In the genomic region with DNA sequence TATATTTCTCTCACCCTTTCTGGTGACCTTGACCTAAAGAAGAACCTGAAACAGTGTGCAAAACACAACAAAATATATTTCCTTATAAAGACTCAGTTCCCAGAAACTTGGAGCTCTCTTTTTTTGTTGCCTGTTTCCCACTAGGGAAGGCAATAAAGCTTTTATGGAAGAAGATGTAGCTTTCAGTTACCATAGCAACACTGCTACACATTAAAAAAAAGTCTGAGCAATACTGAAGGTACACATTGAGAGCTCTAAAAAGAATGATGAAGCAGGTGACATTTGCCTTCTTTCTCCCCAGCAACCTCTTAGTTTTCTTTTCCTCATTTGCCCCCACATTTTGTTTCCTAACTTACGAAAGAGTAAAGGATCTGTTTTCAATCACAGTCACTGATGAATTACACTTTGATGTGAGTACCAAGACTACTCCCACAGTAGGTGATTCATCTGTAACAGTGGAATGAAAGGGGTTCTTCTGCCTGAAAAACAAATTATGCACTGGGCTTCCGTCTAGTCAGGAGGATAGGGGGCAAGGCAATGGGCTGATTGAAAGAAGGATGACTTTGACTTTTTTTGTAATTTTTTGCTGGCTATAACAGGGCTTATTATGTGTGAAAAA, we compare ENCODE assay signal across 20 cellular contexts. TPM values are rescaled to one million over a fixed set of nuclear protein-coding genes. Genes with fewer than 3 reads are reported as not detected.
DNase-seq lines count a peak whose midpoint lies in the region; ATAC-seq, FAIRE-seq and TF ChIP-seq lines count a peak whose summit lies in the region.
"Had no signal": no experiment of that assay in that cellular context is flagged by ENCODE, and none has a peak within 500 bp of the region (broad histone marks: within the 10 kb centered on the region; RNA-seq: fewer than 3 reads in every experiment).

No MANE protein-coding gene starts in this region.

- peak overlapping the region in 1 of 2 donors; percentile 16 for H3K4me3 Mint-ChIP-seq in activated T-cell treated with anti-CD3 and anti-CD28 coated beads, Interleukin-2, amount 50 U/mL, for 72 hours
- no peak overlapping the region for H3K4me3 Mint-ChIP-seq in activated T-cell treated with anti-CD3 and anti-CD28 coated beads, Interleukin-2, amount 50 U/mL, for 24 hours
- no peak overlapping the region for H3K4me3 Mint-ChIP-seq in activated T-helper 17 cell treated with anti-CD3 and anti-CD28 coated beads, Interleukin-2, amount 50 U/mL, for 72 hours
- H3K4me3 Mint-ChIP-seq: CD4-positive, alpha-beta memory T cell; nephron had no signal

- H3K27ac Mint-ChIP-seq in activated T-cell treated with anti-CD3 and anti-CD28 coated beads, Interleukin-2, amount 50 U/mL, for 72 hours: no peak overlapping the region
- H3K27ac Mint-ChIP-seq in activated T-cell treated with anti-CD3 and anti-CD28 coated beads, Interleukin-2, amount 50 U/mL, for 24 hours: no peak overlapping the region
- H3K27ac Mint-ChIP-seq in activated T-helper 17 cell treated with anti-CD3 and anti-CD28 coated beads, Interleukin-2, amount 50 U/mL, for 72 hours: peak overlapping the region; percentile 63
- H3K27ac Mint-ChIP-seq: nephron had no signal

- DNase-seq in activated T-cell treated with anti-CD3 and anti-CD28 coated beads, Interleukin-2, amount 50 U/mL, for 72 hours: peak in 1 of 2 donors; percentile 5
- no peak for DNase-seq in activated T-cell treated with anti-CD3 and anti-CD28 coated beads, Interleukin-2, amount 50 U/mL, for 24 hours
- no peak for DNase-seq in stimulated activated naive CD8-positive, alpha-beta T cell treated with anti-CD3 and anti-CD28 coated beads, Interleukin-15, Interleukin-2, amounts not matched to agents 100 U/mL and 50 U/mL, for 24 hours
- DNase-seq in GM19240 (ENCODE audit: insufficient read length, low spot score): no peak
- no peak for DNase-seq in CD1c-positive myeloid dendritic cell (ENCODE audit: extremely low spot score)
- no peak for DNase-seq in heart right ventricle
- DNase-seq: ACHN; CD4-positive, alpha-beta memory T cell; dorsolateral prefrontal cortex; erythroblast; islet precursor cell; NCI-H1694; SHP77; stimulated activated naive CD4-positive, alpha-beta T cell treated with Interleukin-2 at 50 U/mL for 16 hours; WERI-Rb-1 had no signal

- WGBS in heart right ventricle, 2 donors: 27 to 34% methylated on average over 2 of the region's 2 CpGs

- H3K36me3 Mint-ChIP-seq in activated T-cell treated with anti-CD3 and anti-CD28 coated beads, Interleukin-2, amount 50 U/mL, for 72 hours (ENCODE audit: insufficient read depth in 2 of 2): no peaks in the 10 kb centered on the region
- no peaks in the 10 kb centered on the region for H3K36me3 Mint-ChIP-seq in activated T-cell treated with anti-CD3 and anti-CD28 coated beads, Interleukin-2, amount 50 U/mL, for 24 hours (ENCODE audit: low read depth)
- H3K36me3 Mint-ChIP-seq in activated T-helper 17 cell treated with anti-CD3 and anti-CD28 coated beads, Interleukin-2, amount 50 U/mL, for 72 hours (ENCODE audit: low read depth): no peaks in the 10 kb centered on the region

- ATAC-seq in activated T-cell treated with anti-CD3 and anti-CD28 coated beads, Interleukin-2, amount 50 U/mL, for 72 hours (replicated peaks in 1 of 2): peak; percentile 75 to 76
- ATAC-seq in activated T-helper 17 cell treated with anti-CD3 and anti-CD28 coated beads, Interleukin-2, amount 50 U/mL, for 72 hours (replicated peaks): peak; percentile 76
- peak; percentile 69 for ATAC-seq in stimulated activated naive CD8-positive, alpha-beta T cell treated with anti-CD3 and anti-CD28 coated beads, Interleukin-15, Interleukin-2, amounts not matched to agents 100 U/mL and 50 U/mL, for 24 hours
- ATAC-seq in heart right ventricle: no peak

- no peaks in the 10 kb centered on the region for H3K36me3 ChIP-seq in heart right ventricle
- H3K36me3 ChIP-seq: right atrium auricular region, WERI-Rb-1 had no signal

- no peak overlapping the region for H3K4me3 ChIP-seq in heart right ventricle
- H3K4me3 ChIP-seq: dorsolateral prefrontal cortex, right atrium auricular region had no signal

- no peaks in the 10 kb centered on the region for H3K9me3 ChIP-seq in heart right ventricle
- H3K9me3 ChIP-seq: right atrium auricular region had no signal

- H3K9me3 Mint-ChIP-seq in activated T-cell treated with anti-CD3 and anti-CD28 coated beads, Interleukin-2, amount 50 U/mL, for 72 hours: no peaks in the 10 kb centered on the region
- no peaks in the 10 kb centered on the region for H3K9me3 Mint-ChIP-seq in activated T-cell treated with anti-CD3 and anti-CD28 coated beads, Interleukin-2, amount 50 U/mL, for 24 hours
- H3K9me3 Mint-ChIP-seq in activated T-helper 17 cell treated with anti-CD3 and anti-CD28 coated beads, Interleukin-2, amount 50 U/mL, for 72 hours: no peaks in the 10 kb centered on the region
- H3K9me3 Mint-ChIP-seq: CD4-positive, alpha-beta memory T cell; nephron had no signal

- peak; percentile 30 for FAIRE-seq in islet of Langerhans (lab: Jason Lieb, UNC)

- no peaks in the 10 kb centered on the region for H3K27me3 Mint-ChIP-seq in activated T-cell treated with anti-CD3 and anti-CD28 coated beads, Interleukin-2, amount 50 U/mL, for 72 hours (ENCODE audit: low read depth)
- H3K27me3 Mint-ChIP-seq in activated T-cell treated with anti-CD3 and anti-CD28 coated beads, Interleukin-2, amount 50 U/mL, for 24 hours: peaks cover 3% of the 10 kb centered on the region
- H3K27me3 Mint-ChIP-seq in activated T-helper 17 cell treated with anti-CD3 and anti-CD28 coated beads, Interleukin-2, amount 50 U/mL, for 72 hours: peaks cover 5% of the 10 kb centered on the region
- H3K27me3 Mint-ChIP-seq: CD4-positive, alpha-beta memory T cell had no signal

- no peak overlapping the region for H3K27ac ChIP-seq in heart right ventricle
- H3K27ac ChIP-seq: dorsolateral prefrontal cortex, right atrium auricular region, WERI-Rb-1 had no signal

- no peaks in the 10 kb centered on the region for H3K4me1 ChIP-seq in heart right ventricle
- H3K4me1 ChIP-seq: right atrium auricular region had no signal

- no peak for TF ChIP-seq CTCF in heart right ventricle (IDR thresholded peaks at IDR 0.05)

- H3K27me3 ChIP-seq in heart right ventricle: peaks cover 0 to 8% (median 0%) of the 10 kb centered on the region in 7 donors
- H3K27me3 ChIP-seq: dorsolateral prefrontal cortex, right atrium auricular region had no signal

- intact Hi-C loops in heart right ventricle (cut with DNase I): no loop called here

- peaks cover 18% of the 10 kb centered on the region for H3K4me1 Mint-ChIP-seq in activated T-cell treated with anti-CD3 and anti-CD28 coated beads, Interleukin-2, amount 50 U/mL, for 72 hours (ENCODE audit: low read depth)
- peaks cover 21% of the 10 kb centered on the region for H3K4me1 Mint-ChIP-seq in activated T-cell treated with anti-CD3 and anti-CD28 coated beads, Interleukin-2, amount 50 U/mL, for 24 hours (ENCODE audit: low read depth)
- H3K4me1 Mint-ChIP-seq in activated T-helper 17 cell treated with anti-CD3 and anti-CD28 coated beads, Interleukin-2, amount 50 U/mL, for 72 hours: no peaks in the 10 kb centered on the region
- H3K4me1 Mint-ChIP-seq: CD4-positive, alpha-beta memory T cell; nephron had no signal

RNA-seq across cellular contexts. Expression of gene CATSPERB, which starts 1.1 kb away (rescaled TPM):
- 1 to 10 TPM in 1 of 2 donors, under 1 TPM in 1; 0.91 to 2.3 TPM for total RNA-seq in activated T-cell treated with anti-CD3 and anti-CD28 coated beads, Interleukin-2, amount 50 U/mL, for 72 hours
- total RNA-seq in activated T-helper 17 cell treated with anti-CD3 and anti-CD28 coated beads, Interleukin-2, amount 50 U/mL, for 72 hours: 1 to 10 TPM in 1 of 2 donors, under 1 TPM in 1; 0.52 to 2.5 TPM
- total RNA-seq in heart right ventricle: 1 to 10 TPM in 2 of 10 donors, under 1 TPM in 7, not detected in 1; 0.15 to 1.5 (median 0.57) TPM
- polyA plus RNA-seq in heart right ventricle: under 1 TPM; 0.10 to 0.66 TPM
- total RNA-seq: Daoy had no signal

Comparison
In these comparisons a context has a peak if more than half of its experiments do, and no peak if none do; other contexts are left out.
1. ATAC-seq: peak in activated T-cell treated with anti-CD3 and anti-CD28 coated beads, Interleukin-2, amount 50 U/mL, for 72 hours (2 of 2), activated T-helper 17 cell treated with anti-CD3 and anti-CD28 coated beads, Interleukin-2, amount 50 U/mL, for 72 hours (single experiment) and stimulated activated naive CD8-positive, alpha-beta T cell treated with anti-CD3 and anti-CD28 coated beads, Interleukin-15, Interleukin-2, amounts not matched to agents 100 U/mL and 50 U/mL, for 24 hours (single experiment); none in heart right ventricle (0 of 8).